In the genomic region with DNA sequence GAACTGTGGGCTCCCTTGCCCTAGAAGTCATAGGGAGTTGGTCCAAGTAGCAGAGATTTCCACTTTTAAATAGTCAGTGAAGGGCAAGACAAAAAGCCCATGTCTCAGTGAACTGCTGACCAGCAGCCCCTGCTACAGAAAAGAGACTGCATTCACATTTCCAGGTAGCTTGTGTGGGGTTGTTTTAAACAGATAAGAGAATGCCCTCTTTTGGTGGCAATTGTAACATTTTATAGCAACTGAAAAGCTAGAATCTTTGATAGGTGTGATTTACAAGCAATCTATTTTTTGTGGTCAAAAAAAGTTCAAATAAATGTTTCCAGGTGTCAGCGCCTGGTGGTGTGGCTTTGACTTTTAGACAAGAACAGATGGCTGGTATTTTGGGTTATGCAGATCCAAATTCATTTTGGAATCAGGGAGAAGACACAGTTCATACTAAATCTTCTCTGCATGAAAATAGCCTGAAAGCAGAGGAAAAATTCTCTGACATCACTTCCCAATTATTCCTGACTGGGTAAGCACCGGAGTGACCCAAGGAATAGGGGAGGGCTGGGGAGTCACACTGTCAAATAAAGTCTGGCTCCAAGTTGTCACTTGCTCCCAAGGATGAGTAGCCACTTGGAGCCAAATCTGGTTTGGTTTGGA, we compare ENCODE assay signal across 2 cellular contexts.
TF ChIP-seq lines count a peak whose summit lies in the region.

No MANE protein-coding gene starts in this region.

TF ChIP-seq in H1, 55 proteins besides CTCF, POLR2A, EP300 and RAD21:
- TF ChIP-seq CEBPB (IDR thresholded peaks at IDR 0.05; ENCODE audit: low read depth, low read length) = no peak
- TF ChIP-seq SIN3A (conservative IDR thresholded peaks at IDR 0.05 in 1 of 2, IDR thresholded peaks at IDR 0.05 in 1 of 2; ENCODE audit: low read depth in 1 of 2, low read length in 2 of 2) = no peak
- TF ChIP-seq SIX5 (IDR thresholded peaks at IDR 0.05; ENCODE audit: low read depth, low read length) = no peak

TF ChIP-seq in SK-N-SH, 30 proteins besides CTCF, POLR2A, EP300 and RAD21:
- TF ChIP-seq POLR2AphosphoS5 (IDR thresholded peaks at IDR 0.05; ENCODE audit: low read depth, low read length) (no peak), MXI1 (IDR thresholded peaks at IDR 0.05; ENCODE audit: low read depth, low read length) (no peak), FOXM1 (IDR thresholded peaks at IDR 0.05; ENCODE audit: low read depth) (no peak), RCOR1 (IDR thresholded peaks at IDR 0.05; ENCODE audit: low read length) (no peak), RXRA (IDR thresholded peaks at IDR 0.05; ENCODE audit: borderline replicate concordance, low read depth) (no peak), TEAD4 (IDR thresholded peaks at IDR 0.05; ENCODE audit: borderline replicate concordance, insufficient read depth) (no peak), TCF12 (IDR thresholded peaks at IDR 0.05) (no peak)
- TF ChIP-seq, protein P1, sequence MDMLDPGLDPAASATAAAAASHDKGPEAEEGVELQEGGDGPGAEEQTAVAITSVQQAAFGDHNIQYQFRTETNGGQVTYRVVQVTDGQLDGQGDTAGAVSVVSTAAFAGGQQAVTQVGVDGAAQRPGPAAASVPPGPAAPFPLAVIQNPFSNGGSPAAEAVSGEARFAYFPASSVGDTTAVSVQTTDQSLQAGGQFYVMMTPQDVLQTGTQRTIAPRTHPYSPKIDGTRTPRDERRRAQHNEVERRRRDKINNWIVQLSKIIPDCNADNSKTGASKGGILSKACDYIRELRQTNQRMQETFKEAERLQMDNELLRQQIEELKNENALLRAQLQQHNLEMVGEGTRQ (IDR thresholded peaks at IDR 0.05; ENCODE audit: borderline replicate concordance, low read depth, low read length) = no peak
TF ChIP-seq in SK-N-SH: peak in this region for 0.
